28 cellular contexts compared by ENCODE assay signal in genomic region chr17:77907497-77908120, GRCh38.
"Had no signal": no experiment of that assay in that cellular context is flagged by ENCODE, and none has a peak within 500 bp of the region (broad histone marks: within the 10 kb centered on the region; RNA-seq: fewer than 3 reads in every experiment).

No MANE protein-coding gene starts in this region.

- H3K4me3 Mint-ChIP-seq: activated naive CD4-positive, alpha-beta T cell treated with anti-CD3 and anti-CD28 coated beads for 36 hours; central memory CD8-positive, alpha-beta T cell; natural killer cell treated with Interleukin-12 subunit alpha and Interleukin-12 subunit beta and Interleukin-15 and Interleukin-18, amount 100 ng/mL, for 72 hours had no signal

- ATAC-seq: left lobe of liver; lower lobe of right lung; natural killer cell treated with Interleukin-12 subunit alpha and Interleukin-12 subunit beta and Interleukin-15 and Interleukin-18, amount 100 ng/mL, for 72 hours; pancreas; psoas muscle; stimulated activated naive CD8-positive, alpha-beta T cell treated with anti-CD3 and anti-CD28 coated beads, Interleukin-15, Interleukin-2, amounts not matched to agents 100 U/mL and 50 U/mL, for 24 hours had no signal

- H3K36me3 ChIP-seq: esophagus squamous epithelium, heart right ventricle, lower lobe of right lung, pancreas, thyroid gland, upper lobe of left lung had no signal

- H3K27me3 ChIP-seq: pancreas, thyroid gland, upper lobe of left lung had no signal

- H3K4me2 ChIP-seq: smooth muscle cell had no signal

- H3K9me3 ChIP-seq: esophagus squamous epithelium, lower lobe of right lung, pancreas, psoas muscle, thyroid gland, upper lobe of left lung had no signal

- H3K4me3 ChIP-seq: esophagus squamous epithelium, heart right ventricle, lower lobe of right lung, pancreas, psoas muscle, smooth muscle cell, thyroid gland, upper lobe of left lung had no signal

- H3K27ac Mint-ChIP-seq: activated naive CD4-positive, alpha-beta T cell treated with anti-CD3 and anti-CD28 coated beads for 36 hours; natural killer cell treated with Interleukin-12 subunit alpha and Interleukin-12 subunit beta and Interleukin-15 and Interleukin-18, amount 100 ng/mL, for 72 hours had no signal

- H3K4me1 ChIP-seq: esophagus squamous epithelium, lower lobe of right lung, pancreas, psoas muscle, thyroid gland, upper lobe of left lung had no signal

- DNase-seq: activated CD4-positive, alpha-beta T cell treated with anti-CD3 and anti-CD28 coated beads for 4 hours; activated CD4-positive, alpha-beta T cell treated with anti-CD3 and anti-CD28 coated beads, Interleukin-2, amount 50 U/mL, for 4 hours; activated CD8-positive, alpha-beta memory T cell treated with anti-CD3 and anti-CD28 coated beads for 24 hours; activated effector memory CD4-positive, alpha-beta T cell treated with Interleukin-2 at 50 U/mL for 16 hours; activated naive CD4-positive, alpha-beta T cell treated with anti-CD3 and anti-CD28 coated beads for 36 hours; amygdala; dermis blood vessel endothelial cell; effector CD4-positive, alpha-beta T cell; esophagus squamous epithelium; foreskin melanocyte; heart right ventricle; kidney glomerular epithelial cell; lower lobe of right lung; mesenchymal stem cell; nucleus accumbens; psoas muscle; stimulated activated CD4-positive, alpha-beta T cell treated with anti-CD3 and anti-CD28 coated beads, Interleukin-15, amount 100 ng/mL, for 24 hours; stimulated activated CD4-positive, alpha-beta T cell treated with anti-CD3 and anti-CD28 coated beads, Interleukin-2, amount 100 ng/mL, for 24 hours; stimulated activated naive CD8-positive, alpha-beta T cell treated with anti-CD3 and anti-CD28 coated beads, Interleukin-15, Interleukin-2, amounts not matched to agents 100 U/mL and 50 U/mL, for 24 hours; T-helper 1 cell; thyroid gland; upper lobe of left lung had no signal

- H3K27ac ChIP-seq: epithelial cell of prostate, esophagus squamous epithelium, heart right ventricle, lower lobe of right lung, pancreas, psoas muscle, thyroid gland, upper lobe of left lung had no signal

- H3K9me3 Mint-ChIP-seq: activated naive CD4-positive, alpha-beta T cell treated with anti-CD3 and anti-CD28 coated beads for 36 hours; central memory CD8-positive, alpha-beta T cell; natural killer cell treated with Interleukin-12 subunit alpha and Interleukin-12 subunit beta and Interleukin-15 and Interleukin-18, amount 100 ng/mL, for 72 hours had no signal
